ENCODE assay signal across 1 cellular context in genomic region chr16:30490210-30490609, GRCh38.
TF ChIP-seq lines count a peak whose summit lies in the region.

No MANE protein-coding gene starts in this region.

TF ChIP-seq in HepG2, 621 proteins besides CTCF, POLR2A, EP300 and RAD21:
- TF ChIP-seq NAIF1 (CRISPR knock-in tag; IDR thresholded peaks at IDR 0.05; ENCODE audit: borderline replicate concordance) (no peak), ZSCAN30 (CRISPR knock-in tag; IDR thresholded peaks at IDR 0.05) (no peak), ZBTB8A (CRISPR knock-in tag; IDR thresholded peaks at IDR 0.05; ENCODE audit: borderline replicate concordance, low read depth) (no peak), POGZ (CRISPR knock-in tag; IDR thresholded peaks at IDR 0.05) (no peak)
- TF ChIP-seq, protein P1, sequence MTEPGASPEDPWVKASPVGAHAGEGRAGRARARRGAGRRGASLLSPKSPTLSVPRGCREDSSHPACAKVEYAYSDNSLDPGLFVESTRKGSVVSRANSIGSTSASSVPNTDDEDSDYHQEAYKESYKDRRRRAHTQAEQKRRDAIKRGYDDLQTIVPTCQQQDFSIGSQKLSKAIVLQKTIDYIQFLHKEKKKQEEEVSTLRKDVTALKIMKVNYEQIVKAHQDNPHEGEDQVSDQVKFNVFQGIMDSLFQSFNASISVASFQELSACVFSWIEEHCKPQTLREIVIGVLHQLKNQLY (CRISPR knock-in tag; IDR thresholded peaks at IDR 0.05), result no peak
